Comparison of ENCODE assay signal across 9 cellular contexts in the genomic region with DNA sequence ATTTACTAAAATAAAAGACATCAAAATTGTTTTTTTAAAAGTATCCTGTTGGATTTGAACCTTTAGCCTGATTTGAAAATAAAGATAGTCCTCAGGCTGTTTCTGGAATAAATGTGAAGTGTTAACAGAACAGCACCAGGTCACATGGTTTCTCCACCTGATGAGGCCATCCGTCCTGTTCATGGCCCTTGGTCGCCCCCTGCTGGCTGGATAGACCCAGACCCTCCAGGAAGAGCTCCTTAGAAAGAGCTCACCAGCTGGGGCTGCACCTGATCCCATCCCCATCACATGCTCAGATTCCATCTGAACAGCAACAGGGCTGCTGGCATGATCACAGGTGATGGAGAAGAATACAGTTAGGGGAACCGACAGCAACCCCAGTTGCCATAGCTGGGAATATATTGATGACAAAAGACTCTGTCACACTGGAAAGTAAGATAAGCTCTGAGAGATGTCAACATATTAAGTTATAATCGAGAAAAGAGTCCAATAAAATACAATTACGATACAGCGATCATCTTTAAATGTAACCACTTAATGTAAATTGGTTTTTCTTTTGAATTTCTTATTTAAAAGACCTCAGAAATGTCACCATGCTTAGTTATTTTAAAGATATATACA. TPM values are rescaled to one million over a fixed set of nuclear protein-coding genes. Genes with fewer than 3 reads are reported as not detected.
DNase-seq lines count a peak whose midpoint lies in the region; ATAC-seq and TF ChIP-seq lines count a peak whose summit lies in the region.
"Had no signal": no experiment of that assay in that cellular context is flagged by ENCODE, and none has a peak within 500 bp of the region (broad histone marks: within the 10 kb centered on the region; RNA-seq: fewer than 3 reads in every experiment).

No MANE protein-coding gene starts in this region.

- DNase-seq in GM13977 (ENCODE audit: low spot score) (peak; percentile 75), NCI-H1105 (lab: John Stamatoyannopoulos, UW) (peak; percentile 87), T follicular helper cell (ENCODE audit: low read depth) (peak; percentile 81), heart right ventricle (peak; percentile 85), retinal pigment epithelial cell (ENCODE audit: low read depth) (peak; percentile 35), NCI-H128 (lab: John Stamatoyannopoulos, UW; ENCODE audit: unreplicated experiment) (no peak)
- DNase-seq in activated naive CD8-positive, alpha-beta T cell treated with anti-CD3 and anti-CD28 coated beads, Interleukin-2, amount 50 U/mL, for 24 hours: peak; percentile 94

- peaks cover 2% of the 10 kb centered on the region for H3K4me1 Mint-ChIP-seq in activated naive CD8-positive, alpha-beta T cell treated with anti-CD3 and anti-CD28 coated beads, Interleukin-2, amount 50 U/mL, for 24 hours

- H3K4me3 Mint-ChIP-seq in activated naive CD8-positive, alpha-beta T cell treated with anti-CD3 and anti-CD28 coated beads, Interleukin-2, amount 50 U/mL, for 24 hours: no peak overlapping the region

- ATAC-seq in HG02759 (IDR thresholded peaks at IDR 0.05; ENCODE audit: unreplicated experiment): peak; percentile 100
- peak; percentile 94 for ATAC-seq in activated naive CD8-positive, alpha-beta T cell treated with anti-CD3 and anti-CD28 coated beads, Interleukin-2, amount 50 U/mL, for 24 hours
- ATAC-seq in heart right ventricle: peak in 7 of 8 donors; percentile 78 to 90 (median 80)

- H3K27ac Mint-ChIP-seq in activated naive CD8-positive, alpha-beta T cell treated with anti-CD3 and anti-CD28 coated beads, Interleukin-2, amount 50 U/mL, for 24 hours: no peak overlapping the region

- no peaks in the 10 kb centered on the region for H3K9me3 ChIP-seq in heart right ventricle

- no peaks in the 10 kb centered on the region for H3K27me3 ChIP-seq in heart right ventricle

- no peaks in the 10 kb centered on the region for H3K36me3 Mint-ChIP-seq in activated naive CD8-positive, alpha-beta T cell treated with anti-CD3 and anti-CD28 coated beads, Interleukin-2, amount 50 U/mL, for 24 hours (ENCODE audit: low read depth)

- H3K4me3 ChIP-seq in heart right ventricle: no peak overlapping the region
- no peak overlapping the region for H3K4me3 ChIP-seq in retinal pigment epithelial cell (ENCODE audit: low read length)

- H3K4me1 ChIP-seq in heart right ventricle: no peaks in the 10 kb centered on the region

- in situ Hi-C loops in GM13977 (cut with MboI; ENCODE audit: low pct_unique_long_range_greater_than_20kb, low sequenced_read_pairs, unreplicated experiment): no loop called here

- 35 to 43% methylated on average over 6 of the region's 6 CpGs for WGBS in heart right ventricle, 2 donors

- H3K36me3 ChIP-seq in heart right ventricle: no peaks in the 10 kb centered on the region

- no peaks in the 10 kb centered on the region for H3K9me3 Mint-ChIP-seq in activated naive CD8-positive, alpha-beta T cell treated with anti-CD3 and anti-CD28 coated beads, Interleukin-2, amount 50 U/mL, for 24 hours

- no peak overlapping the region for H3K27ac ChIP-seq in heart right ventricle

- intact Hi-C loops in heart right ventricle (cut with DNase I): loop anchor here in 3 of 10 donors (5.0 to 10.0 kb wide), 3 partner anchors 91 to 226 kb away; a partner anchor contains a TSS

- H3K27me3 Mint-ChIP-seq in activated naive CD8-positive, alpha-beta T cell treated with anti-CD3 and anti-CD28 coated beads, Interleukin-2, amount 50 U/mL, for 24 hours: no peaks in the 10 kb centered on the region

- TF ChIP-seq CTCF in GM13977 (IDR thresholded peaks at IDR 0.05; ENCODE audit: extremely low read depth, insufficient read depth, missing control alignments): peak; percentile 87
- peak; percentile 67 to 86 (median 80) for TF ChIP-seq CTCF in heart right ventricle (IDR thresholded peaks at IDR 0.05)
- peak; percentile 91 for TF ChIP-seq CTCF in retinal pigment epithelial cell (conservative IDR thresholded peaks at IDR 0.05; ENCODE audit: low read depth, low read length)

RNA-seq across cellular contexts. Expression of a gene that starts 4.8 kb away (rescaled TPM):
- total RNA-seq in heart right ventricle: not detected
- polyA plus RNA-seq in heart right ventricle: not detected
- total RNA-seq: urinary bladder had no signal
- polyA plus RNA-seq: urinary bladder had no signal

RNA-seq across cellular contexts. Expression of a gene that starts 18.4 kb away (rescaled TPM):
- total RNA-seq in heart right ventricle: not detected
- polyA plus RNA-seq in heart right ventricle: not detected
- total RNA-seq: urinary bladder had no signal
- polyA plus RNA-seq: urinary bladder had no signal

RNA-seq across cellular contexts. Expression of a gene that starts 41.7 kb away (rescaled TPM):
- not detected for total RNA-seq in heart right ventricle
- polyA plus RNA-seq in heart right ventricle: not detected
- total RNA-seq: urinary bladder had no signal
- polyA plus RNA-seq: urinary bladder had no signal

RNA-seq across cellular contexts. Expression of a gene that starts 55.4 kb away (rescaled TPM):
- total RNA-seq in heart right ventricle: under 1 TPM in 8 of 10 donors, not detected in 2; 0.13 to 0.80 (median 0.24) TPM
- polyA plus RNA-seq in heart right ventricle: under 1 TPM; 0.03 to 0.59 TPM

RNA-seq across cellular contexts. Expression of a gene that starts 58.2 kb away (rescaled TPM):
- not detected for total RNA-seq in heart right ventricle
- polyA plus RNA-seq in heart right ventricle: not detected
- total RNA-seq: urinary bladder had no signal
- polyA plus RNA-seq: urinary bladder had no signal
